ENCODE assay signal across 14 cellular contexts in the genomic region with DNA sequence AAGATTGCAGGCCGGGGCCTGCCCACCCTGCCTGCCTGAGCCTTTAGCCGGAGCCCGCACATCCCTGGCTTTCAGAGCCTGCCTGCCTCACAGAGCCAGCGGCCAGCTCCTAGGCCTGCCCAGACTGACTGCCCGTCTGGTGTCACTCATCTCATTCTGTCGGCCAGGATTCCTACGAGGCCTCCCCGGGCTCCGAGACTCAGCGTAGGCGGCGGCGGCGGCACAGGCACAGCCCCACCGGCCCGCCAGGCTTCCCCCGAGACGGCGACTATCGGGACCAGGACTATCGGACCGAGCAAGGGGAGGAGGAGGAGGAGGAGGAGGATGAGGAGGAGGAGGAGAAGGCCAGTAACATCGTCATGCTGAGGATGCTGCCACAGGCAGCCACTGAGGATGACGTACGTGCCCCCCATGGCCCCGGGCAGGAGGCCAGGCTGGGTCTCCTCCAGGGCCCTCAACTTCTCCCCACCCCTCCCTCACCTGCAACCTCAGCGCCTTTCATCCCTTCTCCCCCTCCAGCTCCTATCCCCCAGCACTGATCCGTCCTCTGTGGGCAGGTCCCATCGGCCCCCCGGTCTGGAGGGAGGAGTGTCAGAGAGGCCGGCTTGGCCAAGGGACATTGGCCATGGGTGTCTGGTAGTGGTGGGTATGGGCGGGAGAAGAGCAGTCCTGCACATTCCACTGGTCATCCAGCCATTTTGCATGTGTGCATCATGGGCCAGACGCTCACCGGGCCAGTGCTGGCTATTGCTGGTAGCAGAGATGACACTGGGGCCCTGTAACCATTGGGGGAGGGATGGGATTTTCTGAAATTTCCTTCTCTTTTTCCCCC.
"Had no signal": no experiment of that assay in that cellular context is flagged by ENCODE, and none has a peak within 500 bp of the region (broad histone marks: within the 10 kb centered on the region; RNA-seq: fewer than 3 reads in every experiment).

No MANE protein-coding gene starts in this region.

- H3K9me3 ChIP-seq: esophagus squamous epithelium, transverse colon, vagina had no signal

- DNase-seq: activated CD4-positive, alpha-beta T cell treated with anti-CD3 and anti-CD28 coated beads for 4 hours; activated CD8-positive, alpha-beta T cell treated with anti-CD3 and anti-CD28 coated beads, Interleukin-2, amount 10 ng/mL, durations not matched to agents 7 days and 5 days; activated gamma-delta T cell; activated T-cell treated with anti-CD3 and anti-CD28 coated beads, Interleukin-2, amount 50 U/mL, for 4 hours; effector memory CD8-positive, alpha-beta T cell; esophagus squamous epithelium; midbrain; nucleus accumbens; stimulated activated naive CD8-positive, alpha-beta T cell treated with anti-CD3 and anti-CD28 coated beads, Interleukin-15, Interleukin-2, amounts not matched to agents 100 U/mL and 50 U/mL, for 24 hours; transverse colon had no signal

- H3K27ac ChIP-seq: esophagus squamous epithelium, transverse colon, vagina had no signal

- H3K36me3 ChIP-seq: transverse colon had no signal

- H3K4me3 ChIP-seq: esophagus squamous epithelium, lung, transverse colon, vagina had no signal

- ATAC-seq: activated CD8-positive, alpha-beta T cell treated with anti-CD3 and anti-CD28 coated beads, Interleukin-2, amount 10 ng/mL, durations not matched to agents 7 days and 5 days; activated T-cell treated with anti-CD3 and anti-CD28 coated beads, Interleukin-2, amount 50 U/mL, for 4 hours; effector memory CD8-positive, alpha-beta T cell; stimulated activated naive CD8-positive, alpha-beta T cell treated with anti-CD3 and anti-CD28 coated beads, Interleukin-15, Interleukin-2, amounts not matched to agents 100 U/mL and 50 U/mL, for 24 hours had no signal

- H3K4me1 ChIP-seq: esophagus squamous epithelium, transverse colon, vagina had no signal

- H3K27me3 ChIP-seq: transverse colon, vagina had no signal

- FAIRE-seq: islet of Langerhans, TTC549 had no signal
